In the genomic region with DNA sequence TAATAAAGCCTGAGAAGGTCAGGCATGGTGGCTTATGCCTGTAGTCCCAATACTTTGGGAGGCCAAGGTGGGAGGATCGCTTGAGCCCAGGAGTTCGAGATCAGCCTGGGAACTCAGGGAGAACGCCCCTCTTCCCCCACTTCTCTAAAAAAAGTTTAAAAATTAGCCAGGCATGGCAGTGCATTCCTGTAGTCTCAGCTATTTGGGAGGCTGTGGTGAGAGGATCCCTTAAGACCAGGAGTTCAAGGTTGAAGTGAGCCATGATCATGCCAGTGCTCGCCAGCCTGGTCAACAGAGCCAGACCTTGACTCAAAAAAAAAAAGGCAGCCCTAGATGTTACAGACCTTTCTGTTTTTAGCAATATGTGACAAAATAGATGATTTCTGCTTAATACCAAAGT, we compare ENCODE assay signal across 33 cellular contexts.
"Had no signal": no experiment of that assay in that cellular context is flagged by ENCODE, and none has a peak within 500 bp of the region (broad histone marks: within the 10 kb centered on the region; RNA-seq: fewer than 3 reads in every experiment).

No MANE protein-coding gene starts in this region.

- H3K36me3 Mint-ChIP-seq: natural killer cell treated with Interleukin-12 subunit alpha and Interleukin-12 subunit beta and Interleukin-15 and Interleukin-18, amount 100 ng/mL, for 72 hours; type B pancreatic cell had no signal

- H3K9me3 ChIP-seq: neutrophil, ovary, psoas muscle, spleen, suprapubic skin, testis, tibial artery, transverse colon, upper lobe of right lung, uterus had no signal

- H3K4me3 Mint-ChIP-seq: naive thymus-derived CD8-positive, alpha-beta T cell; natural killer cell treated with Interleukin-12 subunit alpha and Interleukin-12 subunit beta and Interleukin-15 and Interleukin-18, amount 100 ng/mL, for 72 hours; nephron progenitor cell; neural crest cell; stimulated activated memory B cell treated with anti-CD40 and anti-IgM and Interleukin-4, amounts not matched to agents 10 μg/mL and 1 μg/mL and 100 μg/mL, for 72 hours; stimulated activated naive CD8-positive, alpha-beta T cell treated with anti-CD3 and anti-CD28 coated beads, Interleukin-15, amount 100 ng/mL, for 72 hours; type B pancreatic cell had no signal

- H3K36me3 ChIP-seq: neutrophil, ovary, suprapubic skin, tibial artery, upper lobe of right lung, uterus had no signal

- H3K4me1 Mint-ChIP-seq: naive thymus-derived CD8-positive, alpha-beta T cell; stimulated activated naive CD8-positive, alpha-beta T cell treated with anti-CD3 and anti-CD28 coated beads, Interleukin-15, amount 100 ng/mL, for 72 hours had no signal

- DNase-seq: naive thymus-derived CD8-positive, alpha-beta T cell; nephron progenitor cell; nucleus accumbens; ovary; posterior cingulate gyrus; psoas muscle; right cardiac atrium; spleen; stimulated activated CD4-positive, alpha-beta T cell treated with anti-CD3 and anti-CD28 coated beads, Interleukin-12 subunit alpha, Interleukin-12 subunit beta, amount 100 ng/mL, for 4 hours; stimulated activated CD4-positive, alpha-beta T cell treated with anti-CD3 and anti-CD28 coated beads, Interleukin-1b, Interleukin-23, amount 100 ng/mL, for 48 hours; stimulated activated CD4-positive, alpha-beta T cell treated with anti-CD3 and anti-CD28 coated beads, Interleukin-4, amount 100 ng/mL, for 1 hour; stimulated activated CD4-positive, alpha-beta T cell treated with anti-CD3 and anti-CD28 coated beads, Interleukin-4, amount 100 ng/mL, for 4 hours; stimulated activated CD8-positive, alpha-beta memory T cell treated with anti-CD3 and anti-CD28 coated beads, Interleukin-4, amount 100 ng/mL, for 48 hours; stimulated activated naive CD4-positive, alpha-beta T cell; stimulated activated naive CD8-positive, alpha-beta T cell treated with anti-CD3 and anti-CD28 coated beads, Interleukin-15, amount 100 ng/mL, for 72 hours; stimulated activated naive CD8-positive, alpha-beta T cell treated with anti-CD3 and anti-CD28 coated beads, Interleukin-15, Interleukin-2, amounts not matched to agents 100 U/mL and 50 U/mL, for 24 hours; substantia nigra; testis; tibial artery; transverse colon; upper lobe of right lung; uterus had no signal

- H3K9me3 Mint-ChIP-seq: naive thymus-derived CD8-positive, alpha-beta T cell; natural killer cell treated with Interleukin-12 subunit alpha and Interleukin-12 subunit beta and Interleukin-15 and Interleukin-18, amount 100 ng/mL, for 72 hours; nephron progenitor cell; neural crest cell; stimulated activated memory B cell treated with anti-CD40 and anti-IgM and Interleukin-4, amounts not matched to agents 10 μg/mL and 1 μg/mL and 100 μg/mL, for 72 hours; stimulated activated naive CD8-positive, alpha-beta T cell treated with anti-CD3 and anti-CD28 coated beads, Interleukin-15, amount 100 ng/mL, for 72 hours; type B pancreatic cell had no signal

- H3K27me3 ChIP-seq: ovary, spleen, suprapubic skin, testis, tibial artery, transverse colon, upper lobe of right lung, uterus had no signal

- H3K27ac Mint-ChIP-seq: naive thymus-derived CD8-positive, alpha-beta T cell; natural killer cell treated with Interleukin-12 subunit alpha and Interleukin-12 subunit beta and Interleukin-15 and Interleukin-18, amount 100 ng/mL, for 72 hours; nephron progenitor cell; progenitor cell of endocrine pancreas; stimulated activated memory B cell treated with anti-CD40 and anti-IgM and Interleukin-4, amounts not matched to agents 10 μg/mL and 1 μg/mL and 100 μg/mL, for 72 hours; stimulated activated naive CD8-positive, alpha-beta T cell treated with anti-CD3 and anti-CD28 coated beads, Interleukin-15, amount 100 ng/mL, for 72 hours; type B pancreatic cell had no signal

- H3K4me2 ChIP-seq: smooth muscle cell had no signal

- H3K27ac ChIP-seq: neutrophil, ovary, parathyroid adenoma, psoas muscle, skin epidermis, spleen, suprapubic skin, testis, tibial artery, transverse colon, upper lobe of right lung, uterus had no signal

- H3K27me3 Mint-ChIP-seq: progenitor cell of endocrine pancreas; stimulated activated memory B cell treated with anti-CD40 and anti-IgM and Interleukin-4, amounts not matched to agents 10 μg/mL and 1 μg/mL and 100 μg/mL, for 72 hours; type B pancreatic cell had no signal

- H2AFZ ChIP-seq: parathyroid adenoma had no signal

- H3K79me2 ChIP-seq: parathyroid adenoma had no signal

- H3K4me3 ChIP-seq: ovary, psoas muscle, skin epidermis, smooth muscle cell, spleen, suprapubic skin, testis, tibial artery, transverse colon, upper lobe of right lung, uterus had no signal

- ATAC-seq: naive thymus-derived CD8-positive, alpha-beta T cell; natural killer cell treated with Interleukin-12 subunit alpha and Interleukin-12 subunit beta and Interleukin-15 and Interleukin-18, amount 100 ng/mL, for 72 hours; psoas muscle; right cardiac atrium; sciatic nerve; stimulated activated memory B cell treated with anti-CD40 and anti-IgM and Interleukin-4, amounts not matched to agents 10 μg/mL and 1 μg/mL and 100 μg/mL, for 72 hours; stimulated activated naive CD8-positive, alpha-beta T cell treated with anti-CD3 and anti-CD28 coated beads, Interleukin-15, amount 100 ng/mL, for 72 hours; stimulated activated naive CD8-positive, alpha-beta T cell treated with anti-CD3 and anti-CD28 coated beads, Interleukin-15, Interleukin-2, amounts not matched to agents 100 U/mL and 50 U/mL, for 24 hours; upper lobe of right lung had no signal

- H3K9ac ChIP-seq: parathyroid adenoma had no signal

- H3K4me1 ChIP-seq: parathyroid adenoma, psoas muscle, spleen, testis, tibial artery, transverse colon, upper lobe of right lung, uterus had no signal
